In the genomic region with DNA sequence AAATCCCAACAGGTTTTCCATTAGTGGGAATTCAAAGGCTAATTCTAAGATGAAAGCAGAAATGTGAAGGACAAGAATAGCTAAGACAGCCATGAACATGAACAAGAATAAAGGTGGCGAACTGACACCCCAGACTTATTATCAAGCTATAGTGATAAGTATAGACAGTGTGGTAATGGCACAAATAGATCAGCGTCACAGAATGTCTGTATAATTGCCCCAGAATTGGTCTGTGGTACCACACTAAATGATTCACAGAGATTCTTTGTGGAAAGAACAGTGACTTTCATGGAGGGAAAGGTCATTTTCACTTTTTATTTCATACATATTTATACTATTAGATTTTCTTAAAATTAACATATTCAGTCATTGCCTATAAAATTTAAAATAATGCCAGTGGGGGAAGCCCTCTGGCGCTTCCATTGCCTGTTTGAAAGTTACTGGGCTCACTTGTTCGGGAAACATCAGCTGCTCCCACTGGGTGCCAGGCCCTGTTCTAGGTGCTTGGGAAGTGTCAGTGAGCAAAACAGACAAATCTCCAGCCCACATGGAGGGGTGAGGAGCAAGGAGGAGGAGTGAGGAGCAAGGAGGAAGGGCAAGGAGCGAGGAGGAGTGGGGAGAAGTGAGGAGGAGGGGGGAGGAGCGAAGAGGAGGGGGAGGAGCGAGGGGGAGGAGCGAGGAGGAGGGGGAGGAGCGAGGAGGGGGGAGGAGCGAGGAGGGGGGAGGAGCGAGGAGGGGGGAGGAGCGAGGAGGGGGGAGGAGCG, we compare ENCODE assay signal across 10 cellular contexts. TPM values are rescaled to one million over a fixed set of nuclear protein-coding genes. Genes with fewer than 3 reads are reported as not detected.
DNase-seq lines count a peak whose midpoint lies in the region; ATAC-seq and TF ChIP-seq lines count a peak whose summit lies in the region.
"Had no signal": no experiment of that assay in that cellular context is flagged by ENCODE, and none has a peak within 500 bp of the region (broad histone marks: within the 10 kb centered on the region; RNA-seq: fewer than 3 reads in every experiment).

No MANE protein-coding gene starts in this region.

- peaks cover 25% of the 10 kb centered on the region for H3K4me1 ChIP-seq in CD4-positive, alpha-beta memory T cell (ENCODE audit: insufficient read depth, low read length)
- H3K4me1 ChIP-seq in Loucy (ENCODE audit: insufficient read depth, low read length, poor library complexity, severe bottlenecking) (peaks cover 23% of the 10 kb centered on the region), lung (ENCODE audit: control insufficient read depth in 2 of 2, insufficient read depth in 2 of 2, low read length in 2 of 2) (peaks cover 0 to 6% of the 10 kb centered on the region in 2 donors)

- peak overlapping the region; percentile 65 to 89 (median 75) for H3K4me3 Mint-ChIP-seq in CD4-positive, alpha-beta memory T cell
- H3K4me3 Mint-ChIP-seq: neural crest cell had no signal

- CTCF ChIA-PET in CD4-positive, alpha-beta memory T cell (lab: Charles Lee; ENCODE audit: partially characterized antibody) = interaction anchor here (0.9 to 4.6 kb wide), 8 partner anchors 14 to 182 kb away, joined by 3 to 50 read pairs (median 16); no protein-coding TSS in a partner anchor

- no peaks in the 10 kb centered on the region for H3K9me3 ChIP-seq in CD4-positive, alpha-beta memory T cell (ENCODE audit: control insufficient read depth in 1 of 2, low read length in 2 of 2)
- H3K9me3 ChIP-seq in Loucy (ENCODE audit: insufficient read depth, low read depth, low read length) (no peaks in the 10 kb centered on the region), lung (ENCODE audit: control insufficient read depth in 2 of 2, insufficient read depth in 1 of 2, low read length in 1 of 2) (no peaks in the 10 kb centered on the region)

- peaks cover 20 to 34% (median 27%) of the 10 kb centered on the region in 4 donors for H3K4me1 Mint-ChIP-seq in CD4-positive, alpha-beta memory T cell

- H3K9me3 Mint-ChIP-seq in CD4-positive, alpha-beta memory T cell = peaks cover 0 to 4% (median 0%) of the 10 kb centered on the region in 8 donors

- POLR2A ChIA-PET in CD4-positive, alpha-beta memory T cell (lab: Charles Lee; ENCODE audit: partially characterized antibody) = interaction anchor here (0.7 to 12.0 kb wide), 21 partner anchors 9 to 269 kb away, joined by 3 to 549 read pairs (median 7); a partner anchor contains a TSS

- ATAC-seq in lung (ENCODE audit: insufficient read depth, low FRiP score) (no peak), GM21367 (IDR thresholded peaks at IDR 0.05; ENCODE audit: unreplicated experiment) (no peak), GM21381 (IDR thresholded peaks at IDR 0.05; ENCODE audit: unreplicated experiment) (no peak), omental fat pad (ENCODE audit: low FRiP score) (no peak)

- peak in 4 of 5 donors; percentile 38 to 72 (median 48) for DNase-seq in CD4-positive, alpha-beta memory T cell
- peak; percentile 28 for DNase-seq in activated CD8-positive, alpha-beta memory T cell treated with anti-CD3 and anti-CD28 coated beads, Interleukin-2, amount 50 U/mL, for 4 hours
- DNase-seq in lung (ENCODE audit: low spot score) (peak; percentile 44), iPS-NIHi7 (ENCODE audit: extremely low spot score) (no peak), omental fat pad (ENCODE audit: low spot score) (no peak)
- DNase-seq: DMS79 had no signal

- TF ChIP-seq CTCF in Loucy (conservative IDR thresholded peaks at IDR 0.05; ENCODE audit: low read length) (no peak), lung (IDR thresholded peaks at IDR 0.05; ENCODE audit: control extremely low read depth, extremely low read depth) (no peak), omental fat pad (IDR thresholded peaks at IDR 0.05) (no peak)

- H3K9me2 ChIP-seq in Loucy (replicated peaks; ENCODE audit: low read depth, low read length) = no peaks in the 10 kb centered on the region

- H3K27ac Mint-ChIP-seq in CD4-positive, alpha-beta memory T cell = peak overlapping the region; percentile 91 to 97 (median 93)

- no peaks in the 10 kb centered on the region for H3K27me3 Mint-ChIP-seq in CD4-positive, alpha-beta memory T cell

- peaks cover 11% of the 10 kb centered on the region; the same call in 1 of the 2 replicates for H3F3A ChIP-seq in Loucy (ENCODE audit: low read depth)

- H2AFZ ChIP-seq in Loucy (ENCODE audit: low read length) = no peak overlapping the region

- 77 to 90% methylated on average over 4 to 5 of the region's 13 CpGs for WGBS in lung, 2 donors

- H3K4me2 ChIP-seq in Loucy (ENCODE audit: low read depth, low read length, poor library complexity, severe bottlenecking) = peak overlapping the region; percentile 54

- no peaks in the 10 kb centered on the region for H4K20me1 ChIP-seq in Loucy (ENCODE audit: insufficient read depth, low read length, poor library complexity, severe bottlenecking)

- H3K36me3 Mint-ChIP-seq in CD4-positive, alpha-beta memory T cell = peaks cover 0 to 1% of the 10 kb centered on the region in 2 donors

- H3K4me3 ChIP-seq in CD4-positive, alpha-beta memory T cell (ENCODE audit: low read length in 2 of 2) = no peak overlapping the region
- H3K4me3 ChIP-seq in Loucy (ENCODE audit: low read length, poor library complexity, severe bottlenecking) = no peak overlapping the region
- H3K4me3 ChIP-seq in lung = no peak overlapping the region

- H3K79me2 ChIP-seq in Loucy (ENCODE audit: insufficient read depth, low read length) = peaks cover 6% of the 10 kb centered on the region; the same call in 1 of the 2 replicates

- no peaks in the 10 kb centered on the region for H3K27me3 ChIP-seq in CD4-positive, alpha-beta memory T cell (ENCODE audit: insufficient read depth, low read length)
- H3K27me3 ChIP-seq in Loucy (ENCODE audit: insufficient read depth, low read length, poor library complexity, severe bottlenecking) = no peaks in the 10 kb centered on the region
- H3K27me3 ChIP-seq in lung (ENCODE audit: control insufficient read depth, insufficient read depth) = no peaks in the 10 kb centered on the region

- H3K27ac ChIP-seq in CD4-positive, alpha-beta memory T cell (ENCODE audit: low read depth, low read length) = peak overlapping the region; percentile 21
- H3K27ac ChIP-seq in lung (ENCODE audit: low read depth in 1 of 2, low read length in 1 of 2) = no peak overlapping the region

- no peaks in the 10 kb centered on the region for H3K36me3 ChIP-seq in CD4-positive, alpha-beta memory T cell (ENCODE audit: insufficient read depth, low read length)
- H3K36me3 ChIP-seq in Loucy (ENCODE audit: insufficient read depth, low read length) (no peaks in the 10 kb centered on the region), lung (ENCODE audit: control insufficient read depth in 2 of 2, insufficient read depth in 2 of 2, low read length in 2 of 2) (no peaks in the 10 kb centered on the region)

- no peak overlapping the region for H3K9ac ChIP-seq in Loucy (ENCODE audit: low read depth, low read length, poor library complexity, severe bottlenecking)

- intact Hi-C loops in CD4-positive, alpha-beta memory T cell (cut with micrococcal nuclease) = loop anchor here (1.0 to 5.0 kb wide), 4 partner anchors 40 to 430 kb away; a partner anchor contains a TSS

RNA-seq across cellular contexts. Expression of a gene that starts 11.3 kb away (rescaled TPM):
- total RNA-seq in CD4-positive, alpha-beta memory T cell = 10 to 100 TPM; 25.9 to 26.3 TPM
- polyA plus RNA-seq in CD4-positive, alpha-beta memory T cell = 10 to 100 TPM in 1 of 2 donors, 1 to 10 TPM in 1; 1.4 to 10.8 TPM
- total RNA-seq in lung = 1 to 10 TPM; 2.1 to 2.7 TPM
- polyA plus RNA-seq in lung = 1 to 10 TPM in 1 of 2 donors, under 1 TPM in 1; 0.08 to 9.6 TPM
- total RNA-seq in omental fat pad = 10 to 100 TPM in 1 of 4 donors, 1 to 10 TPM in 2, under 1 TPM in 1; 0.84 to 11.8 (median 3.8) TPM
- total RNA-seq: neural crest cell had no signal

RNA-seq across cellular contexts. Expression of a gene that starts 22.1 kb away (rescaled TPM):
- 100 to 1,000 TPM; 304 TPM for total RNA-seq in CD4-positive, alpha-beta memory T cell
- polyA plus RNA-seq in CD4-positive, alpha-beta memory T cell = 1 to 10 TPM; 3.0 to 5.6 TPM
- total RNA-seq in lung = 10 to 100 TPM; 21.6 to 63.3 TPM
- 100 to 1,000 TPM; 112 to 145 TPM for polyA plus RNA-seq in lung
- 10 to 100 TPM; 10.9 to 53.6 (median 19.8) TPM for total RNA-seq in omental fat pad

RNA-seq across cellular contexts. Expression of a gene that starts 30.1 kb away (rescaled TPM):
- total RNA-seq in CD4-positive, alpha-beta memory T cell = 100 to 1,000 TPM in 1 of 2 experiments, 10 to 100 TPM in 1; 99.9 to 107 TPM
- polyA plus RNA-seq in CD4-positive, alpha-beta memory T cell = 100 to 1,000 TPM; 179 to 247 TPM
- total RNA-seq in lung = 100 to 1,000 TPM in 1 of 2 donors, 10 to 100 TPM in 1; 75.2 to 131 TPM
- 100 to 1,000 TPM; 158 to 184 TPM for polyA plus RNA-seq in lung
- total RNA-seq in omental fat pad = 100 to 1,000 TPM in 1 of 4 donors, 10 to 100 TPM in 3; 69.6 to 124 (median 78.2) TPM

RNA-seq across cellular contexts. Expression of a gene that starts 30.7 kb away (rescaled TPM):
- total RNA-seq in CD4-positive, alpha-beta memory T cell = 10 to 100 TPM; 26.5 to 30.7 TPM
- polyA plus RNA-seq in CD4-positive, alpha-beta memory T cell = 10 to 100 TPM; 11.2 to 11.6 TPM
- total RNA-seq in lung (10 to 100 TPM; 16.0 to 21.2 TPM), omental fat pad (10 to 100 TPM in 3 of 4 donors, 1 to 10 TPM in 1; 6.8 to 19.2 (median 12.2) TPM)
- polyA plus RNA-seq in lung = 10 to 100 TPM; 14.6 to 16.9 TPM

RNA-seq across cellular contexts. Expression of a gene that starts 32.5 kb away (rescaled TPM):
- not detected for total RNA-seq in CD4-positive, alpha-beta memory T cell
- polyA plus RNA-seq in CD4-positive, alpha-beta memory T cell = not detected
- total RNA-seq in lung (not detected), omental fat pad (not detected)
- polyA plus RNA-seq in lung = not detected
- total RNA-seq: neural crest cell had no signal

Comparison
In these comparisons a context has a peak if more than half of its experiments do, and no peak if none do; other contexts are left out.
1. DNase-seq: peak in CD4-positive, alpha-beta memory T cell (4 of 5), activated CD8-positive, alpha-beta memory T cell treated with anti-CD3 and anti-CD28 coated beads, Interleukin-2, amount 50 U/mL, for 4 hours (single experiment) and lung (single experiment); none in iPS-NIHi7 (single experiment) and omental fat pad (single experiment).
2. RNA of a gene that starts 22.1 kb away (total RNA-seq): 304 TPM in CD4-positive, alpha-beta memory T cell; 21.6 to 63.3 TPM in lung and 10.9 to 53.6 TPM in omental fat pad; every median in the first group is over 4 times any median in the second.